In the genomic region with DNA sequence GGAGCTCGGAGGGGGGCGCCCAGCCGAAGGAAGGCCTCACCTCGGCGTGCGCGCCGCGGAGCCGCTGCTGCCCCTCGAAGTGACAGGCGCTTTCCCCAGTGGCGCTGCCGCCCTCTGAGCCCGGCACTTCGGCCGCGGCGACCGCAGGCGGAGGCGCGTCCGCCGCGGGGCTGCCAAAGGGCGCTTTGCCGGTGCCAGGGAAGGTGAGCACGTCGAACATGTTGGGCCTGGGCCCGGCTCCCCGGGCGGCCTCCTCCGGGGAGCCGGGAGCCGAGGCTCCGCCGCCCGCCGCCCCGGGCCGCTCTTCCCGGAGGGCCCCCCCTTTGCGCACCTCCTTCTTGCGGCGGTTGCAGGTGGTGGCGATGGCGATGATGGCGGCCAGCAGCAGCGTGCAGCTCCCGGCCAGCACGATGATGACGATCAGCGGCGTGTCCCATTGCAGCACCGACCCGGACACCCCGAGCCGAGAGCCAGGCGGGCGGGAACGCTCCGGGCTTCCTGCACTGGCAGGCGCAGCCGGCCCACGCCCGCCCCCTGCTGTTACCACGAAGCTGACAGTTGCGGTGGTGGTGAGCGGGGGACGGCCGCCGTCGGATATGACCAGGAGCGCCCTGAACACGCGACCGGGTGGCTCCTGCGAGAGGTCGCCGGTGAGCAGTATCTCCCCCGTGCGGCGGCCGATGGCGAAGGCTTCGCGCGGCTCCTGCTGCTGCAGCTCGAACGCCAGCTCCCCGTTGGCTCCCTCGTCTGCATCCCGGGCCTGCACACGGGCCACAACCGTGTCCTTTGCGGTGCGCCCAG, we compare ENCODE assay signal across 9 cellular contexts. TPM values are rescaled to one million over a fixed set of nuclear protein-coding genes. Genes with fewer than 3 reads are reported as not detected.
DNase-seq lines count a peak whose midpoint lies in the region.
"Had no signal": no experiment of that assay in that cellular context is flagged by ENCODE, and none has a peak within 500 bp of the region (broad histone marks: within the 10 kb centered on the region; RNA-seq: fewer than 3 reads in every experiment).

No MANE protein-coding gene starts in this region.

- intact Hi-C loops in activated T-helper 1 cell treated with anti-CD3 and anti-CD28 coated beads, Interleukin-12 subunit alpha, Interleukin-12 subunit beta, Interleukin-2, Interleukin-4 antibody, amounts not matched to agents 30 ng/mL and 10 ng/mL and 1 ng/mL, durations not matched to agents 14 hours and 24 hours and 36 hours (cut with micrococcal nuclease): loop anchor here (10.0 kb wide), 1 partner anchor 181 kb away; no protein-coding TSS in a partner anchor

- peak overlapping the region; percentile 74 for H3K4me3 ChIP-seq in HUES64 (ENCODE audit: low read length)

- H3K4me1 Mint-ChIP-seq in activated T-helper 1 cell treated with anti-CD3 and anti-CD28 coated beads, Interleukin-12 subunit alpha, Interleukin-12 subunit beta, Interleukin-2, Interleukin-4 antibody, amounts not matched to agents 30 ng/mL and 10 ng/mL and 1 ng/mL, durations not matched to agents 14 hours and 24 hours and 36 hours (ENCODE audit: low read depth): no peaks in the 10 kb centered on the region

- DNase-seq in AG08396 (ENCODE audit: low spot score): peak; percentile 35
- peak; percentile 68 for DNase-seq in astrocyte of the hippocampus (ENCODE audit: low read depth, low spot score)
- peak; percentile 83 for DNase-seq in left kidney (ENCODE audit: low read depth, low spot score)
- no peak for DNase-seq in cerebellar nuclear complex (lab: John Stamatoyannopoulos, UW)
- no peak for DNase-seq in HT-29 (ENCODE audit: low spot score)
- no peak for DNase-seq in activated T-helper 1 cell treated with anti-CD3 and anti-CD28 coated beads, Interleukin-12 subunit alpha, Interleukin-12 subunit beta, Interleukin-2, Interleukin-4 antibody, amounts not matched to agents 30 ng/mL and 10 ng/mL and 1 ng/mL, durations not matched to agents 14 hours and 24 hours and 36 hours (ENCODE audit: low spot score)
- no peak for DNase-seq in epidermal melanocyte (ENCODE audit: insufficient read length, low spot score)
- DNase-seq: effector CD8-positive, alpha-beta T cell had no signal

- H3K9me3 ChIP-seq in HUES64 (ENCODE audit: insufficient read depth, low read depth, low read length): no peaks in the 10 kb centered on the region

- H3K27me3 Mint-ChIP-seq in activated T-helper 1 cell treated with anti-CD3 and anti-CD28 coated beads, Interleukin-12 subunit alpha, Interleukin-12 subunit beta, Interleukin-2, Interleukin-4 antibody, amounts not matched to agents 30 ng/mL and 10 ng/mL and 1 ng/mL, durations not matched to agents 14 hours and 24 hours and 36 hours (ENCODE audit: insufficient read depth): peaks cover 39% of the 10 kb centered on the region

- no peak overlapping the region for H3K9ac ChIP-seq in HUES64 (ENCODE audit: low read depth, low read length)

- peaks cover 64% of the 10 kb centered on the region for H3K27me3 ChIP-seq in HUES64 (ENCODE audit: insufficient read depth, low read length)

- WGBS in HUES64: 62% methylated on average over 98 of the region's 98 CpGs

- peaks cover 15% of the 10 kb centered on the region for H3K4me1 ChIP-seq in HUES64 (ENCODE audit: insufficient read depth, low read length)

- H3K27ac ChIP-seq in HUES64 (ENCODE audit: low read depth, low read length): no peak overlapping the region

- H3K27ac Mint-ChIP-seq in activated T-helper 1 cell treated with anti-CD3 and anti-CD28 coated beads, Interleukin-12 subunit alpha, Interleukin-12 subunit beta, Interleukin-2, Interleukin-4 antibody, amounts not matched to agents 30 ng/mL and 10 ng/mL and 1 ng/mL, durations not matched to agents 14 hours and 24 hours and 36 hours: no peak overlapping the region

- H3K9me3 Mint-ChIP-seq in activated T-helper 1 cell treated with anti-CD3 and anti-CD28 coated beads, Interleukin-12 subunit alpha, Interleukin-12 subunit beta, Interleukin-2, Interleukin-4 antibody, amounts not matched to agents 30 ng/mL and 10 ng/mL and 1 ng/mL, durations not matched to agents 14 hours and 24 hours and 36 hours: peaks cover 6% of the 10 kb centered on the region

- peaks cover 3% of the 10 kb centered on the region for H3K36me3 Mint-ChIP-seq in activated T-helper 1 cell treated with anti-CD3 and anti-CD28 coated beads, Interleukin-12 subunit alpha, Interleukin-12 subunit beta, Interleukin-2, Interleukin-4 antibody, amounts not matched to agents 30 ng/mL and 10 ng/mL and 1 ng/mL, durations not matched to agents 14 hours and 24 hours and 36 hours (ENCODE audit: low read depth)

- no peaks in the 10 kb centered on the region for H3K36me3 ChIP-seq in HUES64 (ENCODE audit: insufficient read depth, low read length)

- no peak overlapping the region for H3K4me3 Mint-ChIP-seq in activated T-helper 1 cell treated with anti-CD3 and anti-CD28 coated beads, Interleukin-12 subunit alpha, Interleukin-12 subunit beta, Interleukin-2, Interleukin-4 antibody, amounts not matched to agents 30 ng/mL and 10 ng/mL and 1 ng/mL, durations not matched to agents 14 hours and 24 hours and 36 hours

RNA-seq across cellular contexts. Expression of a gene that starts 2.5 kb away (rescaled TPM):
- polyA plus RNA-seq in HUES64 (2013, experiment 1 of 2): 4.3 TPM
- polyA plus RNA-seq in HUES64 (2013, experiment 2 of 2): 6.9 TPM
- not detected in 2 replicates for total RNA-seq in HT-29 (2014; rRNA removed; shearing (Covaris generic))
- total RNA-seq in activated T-helper 1 cell treated with anti-CD3 and anti-CD28 coated beads, Interleukin-12 subunit alpha, Interleukin-12 subunit beta, Interleukin-2, Interleukin-4 antibody, amounts not matched to agents 30 ng/mL and 10 ng/mL and 1 ng/mL, durations not matched to agents 14 hours and 24 hours and 36 hours: not detected in 2 replicates

Comparison
In these comparisons a context has a peak if more than half of its experiments do, and no peak if none do; other contexts are left out.
1. DNase-seq: peak in AG08396 (single experiment), astrocyte of the hippocampus (single experiment) and left kidney (single experiment); none in cerebellar nuclear complex (0 of 2), HT-29 (single experiment), activated T-helper 1 cell treated with anti-CD3 and anti-CD28 coated beads, Interleukin-12 subunit alpha, Interleukin-12 subunit beta, Interleukin-2, Interleukin-4 antibody, amounts not matched to agents 30 ng/mL and 10 ng/mL and 1 ng/mL, durations not matched to agents 14 hours and 24 hours and 36 hours (single experiment) and epidermal melanocyte (single experiment).